ENCODE assay signal across 8 cellular contexts in genomic region chr13:74132768-74133656, GRCh38. TPM values are rescaled to one million over a fixed set of nuclear protein-coding genes. Genes with fewer than 3 reads are reported as not detected.
A peak's percentile ranks its signal among the peaks of the same experiment; 100 is the strongest.
DNase-seq lines count a peak whose midpoint lies in the region; ATAC-seq, FAIRE-seq and TF ChIP-seq lines count a peak whose summit lies in the region.

No MANE protein-coding gene starts in this region.

- BruUV-seq in MCF 10A (replicated peaks; lab: Mats Ljungman, UMichigan): no TSS peak

- intact Hi-C loops in MCF 10A (cut with micrococcal nuclease): loop anchor here (5.0 to 10.0 kb wide), 4 partner anchors 196 to 1122 kb away; no protein-coding TSS in a partner anchor
- intact Hi-C loops in kidney (cut with DNase I): no loop called here

- peaks cover 24% of the 10 kb centered on the region for H3K4me1 Mint-ChIP-seq in MCF 10A (ENCODE audit: insufficient read depth, unreplicated experiment)

- POLR2A ChIA-PET in MCF 10A (lab: Yijun Ruan, JAX): interaction anchor here (0.8 to 1.9 kb wide), 4 partner anchors 37 to 1199 kb away, joined by 3 to 4 read pairs (median 4); no protein-coding TSS in a partner anchor

- no peaks in the 10 kb centered on the region for H3K9me3 Mint-ChIP-seq in MCF 10A (ENCODE audit: unreplicated experiment)

- peaks cover 6% of the 10 kb centered on the region for H3K36me3 Mint-ChIP-seq in MCF 10A (ENCODE audit: insufficient read depth, unreplicated experiment)

- H3K27me3 Mint-ChIP-seq in MCF 10A (ENCODE audit: insufficient read depth, unreplicated experiment): no peaks in the 10 kb centered on the region

- peak overlapping the region; percentile 91 for H3K27ac Mint-ChIP-seq in MCF 10A (ENCODE audit: low read depth, unreplicated experiment)

- peak overlapping the region; percentile 94 to 99 for H3K4me3 ChIP-seq in kidney (ENCODE audit: low read length in 2 of 2)

- no peaks in the 10 kb centered on the region for H3K36me3 ChIP-seq in kidney (ENCODE audit: control insufficient read depth in 1 of 2, insufficient read depth in 2 of 2, low read length in 2 of 2)

- peaks cover 13 to 18% of the 10 kb centered on the region in 2 donors for H3K4me1 ChIP-seq in kidney (ENCODE audit: control insufficient read depth in 1 of 2, insufficient read depth in 1 of 2, low read depth in 1 of 2, low read length in 2 of 2)

- TF ChIP-seq CTCF in MCF 10A (IDR thresholded peaks at IDR 0.05; ENCODE audit: unreplicated experiment) (no peak), kidney (IDR thresholded peaks at IDR 0.05; ENCODE audit: borderline replicate concordance, extremely low read depth, insufficient read depth) (no peak)

- DNase-seq in NCI-H82 (lab: John Stamatoyannopoulos, UW) (peak; percentile 62), NCI-H82 treated with DMSO at 0.1 percent for 48 hours (lab: John Stamatoyannopoulos, UW; ENCODE audit: unreplicated experiment) (no peak), UCSD-AML1 (lab: John Stamatoyannopoulos, UW; ENCODE audit: unreplicated experiment) (peak; percentile 8), MCF 10A (ENCODE audit: unreplicated experiment) (peak; percentile 36), kidney (peak; percentile 82), 8988T (no peak)
- peak; percentile 55 for DNase-seq in stimulated activated CD4-positive, alpha-beta T cell treated with anti-CD3 and anti-CD28 coated beads, Interleukin-15, amount 100 ng/mL, for 24 hours

- no peak for ATAC-seq in GM21576 (IDR thresholded peaks at IDR 0.05; ENCODE audit: unreplicated experiment)

- peak overlapping the region; percentile 82 to 83 for H3K27ac ChIP-seq in kidney (ENCODE audit: low read depth in 2 of 2, low read length in 2 of 2)

- H3K4me3 Mint-ChIP-seq in MCF 10A (ENCODE audit: unreplicated experiment): no peak overlapping the region

- H3K9me3 ChIP-seq in kidney (ENCODE audit: control insufficient read depth in 1 of 2, low read length in 2 of 2): no peaks in the 10 kb centered on the region

- peak overlapping the region; percentile 67 to 83 for H3K9ac ChIP-seq in kidney (ENCODE audit: low read length in 2 of 2)

- FAIRE-seq in kidney (lab: Jason Lieb, UNC): no peak

- CTCF ChIA-PET in MCF 10A (lab: Yijun Ruan, JAX): interaction anchor here (0.6 to 1.3 kb wide), 4 partner anchors 113 to 1087 kb away, joined by 3 read pairs; no protein-coding TSS in a partner anchor

RNA-seq across cellular contexts. Expression of gene KLF12, which starts 1.2 kb away (rescaled TPM):
- total RNA-seq in MCF 10A (2022) (7.2 and 10.0 TPM in 2 replicates), kidney (22.0 TPM)
- polyA plus RNA-seq in kidney (ENCODE audit: insufficient read depth, low read depth, low replicate concordance): 2.6 TPM

Comparison
In these comparisons a context has a peak if more than half of its experiments do, and no peak if none do; other contexts are left out.
1. DNase-seq: peak in NCI-H82 (single experiment), UCSD-AML1 (single experiment), MCF 10A (single experiment), kidney (single experiment) and stimulated activated CD4-positive, alpha-beta T cell treated with anti-CD3 and anti-CD28 coated beads, Interleukin-15, amount 100 ng/mL, for 24 hours (single experiment); none in NCI-H82 treated with DMSO at 0.1 percent for 48 hours (single experiment) and 8988T (single experiment).